24 cellular contexts compared by ENCODE assay signal in genomic region chr18:7082666-7083065, GRCh38. TPM values are rescaled to one million over a fixed set of nuclear protein-coding genes. Genes with fewer than 3 reads are reported as not detected.
"Had no signal": no experiment of that assay in that cellular context is flagged by ENCODE, and none has a peak within 500 bp of the region (broad histone marks: within the 10 kb centered on the region; RNA-seq: fewer than 3 reads in every experiment).

No MANE protein-coding gene starts in this region.

- H3K36me3 ChIP-seq: adrenal gland, Peyer's patch, SJSA1 had no signal

- H3K27me3 ChIP-seq: adrenal gland, Peyer's patch, SJSA1 had no signal

- H3K27me3 Mint-ChIP-seq: activated naive CD8-positive, alpha-beta T cell treated with anti-CD3 and anti-CD28 coated beads, Interleukin-2, amount 10 ng/mL, durations not matched to agents 7 days and 5 days; T-helper 17 cell had no signal

- H3K4me1 Mint-ChIP-seq: activated naive CD8-positive, alpha-beta T cell treated with anti-CD3 and anti-CD28 coated beads, Interleukin-2, amount 10 ng/mL, durations not matched to agents 7 days and 5 days; T-helper 17 cell had no signal

- H3K4me3 Mint-ChIP-seq: activated CD8-positive, alpha-beta T cell treated with anti-CD3 and anti-CD28 coated beads, Interleukin-2, amount 10 ng/mL, durations not matched to agents 7 days and 5 days; activated naive CD8-positive, alpha-beta T cell treated with anti-CD3 and anti-CD28 coated beads, Interleukin-2, amount 10 ng/mL, durations not matched to agents 7 days and 5 days; T-helper 17 cell; WTC11 had no signal

- H3K9me3 Mint-ChIP-seq: WTC11 had no signal

- H3K27ac Mint-ChIP-seq: activated CD8-positive, alpha-beta T cell treated with anti-CD3 and anti-CD28 coated beads, Interleukin-2, amount 10 ng/mL, durations not matched to agents 7 days and 5 days; activated naive CD8-positive, alpha-beta T cell treated with anti-CD3 and anti-CD28 coated beads, Interleukin-2, amount 10 ng/mL, durations not matched to agents 7 days and 5 days; T-helper 17 cell; WTC11 had no signal

- DNase-seq: activated CD4-positive, alpha-beta T cell treated with anti-CD3 and anti-CD28 coated beads for 48 hours; activated CD4-positive, alpha-beta T cell treated with anti-CD3 and anti-CD28 coated beads, Interleukin-2, amount 50 U/mL, for 4 hours; activated CD4-positive, CD25-positive, alpha-beta regulatory T cell treated with anti-CD3 and anti-CD28 coated beads, Interleukin-2, amount 50 U/mL, for 72 hours; activated CD8-positive, alpha-beta memory T cell treated with anti-CD3 and anti-CD28 coated beads, Interleukin-2, amount 50 U/mL, for 48 hours; activated CD8-positive, alpha-beta T cell treated with anti-CD3 and anti-CD28 coated beads, Interleukin-2, amount 10 ng/mL, durations not matched to agents 7 days and 5 days; activated naive CD4-positive, alpha-beta T cell treated with anti-CD3 and anti-CD28 coated beads, Interleukin-2, amount 50 U/mL, for 16 hours; activated naive CD8-positive, alpha-beta T cell treated with anti-CD3 and anti-CD28 coated beads, Interleukin-2, amount 10 ng/mL, durations not matched to agents 7 days and 5 days; activated T-cell treated with anti-CD3 and anti-CD28 coated beads, Interleukin-2, amount 50 U/mL, for 1 hour; adrenal gland; anterior cingulate cortex; Karpas-422; MM.1S; NCI-H1105; NCI-H1436; NCI-H1694 treated with DMSO at 0.1 percent for 48 hours; NCI-H2029 treated with DMSO at 0.1 percent for 48 hours; NCI-H510A treated with DMSO at 0.1 percent for 48 hours; NCI-H69; Peyer's patch; SHP77; T-helper 17 cell; T-helper 9 cell had no signal

- H3K27ac ChIP-seq: adrenal gland, Peyer's patch had no signal

- ATAC-seq: activated CD8-positive, alpha-beta T cell treated with anti-CD3 and anti-CD28 coated beads, Interleukin-2, amount 10 ng/mL, durations not matched to agents 7 days and 5 days; T-helper 17 cell; WTC11 had no signal

- H3K36me3 Mint-ChIP-seq: activated naive CD8-positive, alpha-beta T cell treated with anti-CD3 and anti-CD28 coated beads, Interleukin-2, amount 10 ng/mL, durations not matched to agents 7 days and 5 days had no signal

- H3K9me3 ChIP-seq: adrenal gland, Peyer's patch, SJSA1 had no signal

- H3K4me1 ChIP-seq: Peyer's patch had no signal

- H3K4me3 ChIP-seq: adrenal gland, Peyer's patch, SJSA1 had no signal

RNA-seq across cellular contexts. Expression of gene LAMA1, which starts 34.9 kb away (rescaled TPM):
- total RNA-seq: activated CD8-positive, alpha-beta T cell treated with anti-CD3 and anti-CD28 coated beads, Interleukin-2, amount 10 ng/mL, durations not matched to agents 7 days and 5 days; activated naive CD8-positive, alpha-beta T cell treated with anti-CD3 and anti-CD28 coated beads, Interleukin-2, amount 10 ng/mL, durations not matched to agents 7 days and 5 days; T-helper 17 cell had no signal
